Comparison of ENCODE assay signal across 8 cellular contexts in the genomic region with DNA sequence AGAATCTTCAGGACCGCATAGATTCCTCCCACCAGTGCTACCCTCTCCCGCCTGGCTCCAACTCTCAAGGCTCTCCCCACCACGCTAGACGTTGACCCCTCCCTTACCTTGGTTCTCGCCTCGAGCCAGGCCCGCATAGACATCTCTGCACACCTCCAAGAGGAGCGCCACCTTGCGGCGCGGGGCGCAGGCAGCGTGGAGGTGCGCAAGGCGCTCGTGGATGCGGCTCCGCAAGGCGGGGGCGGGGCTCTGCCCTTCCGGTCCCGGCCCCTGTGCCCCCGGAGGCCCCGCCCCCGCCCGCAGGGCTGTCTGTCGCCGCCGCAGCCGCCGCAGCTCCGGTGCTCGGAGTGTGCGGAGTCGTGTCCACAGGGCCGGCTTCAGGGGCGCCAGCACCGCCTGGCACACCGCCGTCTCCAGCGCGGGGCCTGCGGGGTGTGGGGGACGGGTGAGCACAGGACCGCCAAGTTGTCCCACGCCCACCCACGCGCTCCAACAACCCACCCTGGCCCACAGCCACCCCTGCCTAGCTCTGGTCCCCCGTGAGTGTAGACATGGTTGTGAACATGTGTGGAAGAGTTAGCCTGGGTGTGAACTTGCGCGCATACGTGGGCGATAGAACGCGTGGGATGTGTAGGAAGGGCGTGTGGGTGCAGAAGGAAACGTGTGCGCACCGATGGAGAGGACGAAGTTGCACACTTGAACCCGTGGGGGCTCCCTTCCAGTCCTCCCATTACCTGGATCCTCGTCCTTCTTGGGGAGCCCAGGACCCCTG. TPM values are rescaled to one million over a fixed set of nuclear protein-coding genes. Genes with fewer than 3 reads are reported as not detected.
DNase-seq lines count a peak whose midpoint lies in the region; ATAC-seq, FAIRE-seq and TF ChIP-seq lines count a peak whose summit lies in the region.

No MANE protein-coding gene starts in this region.

- no peak overlapping the region for H2BK20ac ChIP-seq in IMR-90 (ENCODE audit: low read depth, low read length)

- DNase-seq in AG09309 (ENCODE audit: low read depth) (no peak), IMR-90 (peak; percentile 45), cardiac fibroblast (ENCODE audit: low read depth in 2 of 2) (peak; percentile 50 to 68), keratinocyte (ENCODE audit: low read depth, low spot score) (no peak)
- peak; percentile 83 to 96 (median 89) for DNase-seq in activated CD4-positive, CD25-positive, alpha-beta regulatory T cell (lab: John Stamatoyannopoulos, UW)
- DNase-seq in stimulated activated CD4-positive, alpha-beta T cell treated with anti-CD3 and anti-CD28 coated beads, Interleukin-15, amount 100 ng/mL, for 24 hours: peak; percentile 96

- peaks cover 7% of the 10 kb centered on the region for H3K9me1 ChIP-seq in IMR-90 (ENCODE audit: insufficient read depth, low read length)
- H3K9me1 ChIP-seq in keratinocyte (ENCODE audit: control insufficient read depth, extremely low read depth, insufficient read depth, low read length): no peaks in the 10 kb centered on the region

- H2AFZ ChIP-seq in IMR-90 (replicated peaks; ENCODE audit: low read length, poor library complexity) (peak overlapping the region; percentile 92), keratinocyte (ENCODE audit: control insufficient read depth, low read length) (peak overlapping the region; percentile 58)

- POLR2A ChIA-PET in IMR-90 (lab: Charles Lee; ENCODE audit: unreplicated experiment): no interaction called here

- peak overlapping the region; percentile 72; the same call in 1 of the 2 replicates for H3K14ac ChIP-seq in IMR-90 (replicated peaks; ENCODE audit: low read depth, low read length)

- CTCF ChIA-PET in IMR-90 (lab: Yijun Ruan, JAX): no interaction called here

- no peaks in the 10 kb centered on the region for H3K9me3 ChIP-seq in IMR-90 (ENCODE audit: control insufficient read depth, insufficient read depth, low read length)
- H3K9me3 ChIP-seq in keratinocyte (ENCODE audit: control insufficient read depth, low read depth, low read length): no peaks in the 10 kb centered on the region

- ATAC-seq in GM19438 (IDR thresholded peaks at IDR 0.05; ENCODE audit: low read depth, unreplicated experiment): peak; percentile 80
- peak; percentile 96 for ATAC-seq in IMR-90 (ENCODE audit: low read depth)
- no peak for ATAC-seq in HG02884 (IDR thresholded peaks at IDR 0.05; ENCODE audit: unreplicated experiment)

- H4K20me1 ChIP-seq in IMR-90 (ENCODE audit: insufficient read depth, low read length): no peaks in the 10 kb centered on the region
- no peaks in the 10 kb centered on the region for H4K20me1 ChIP-seq in keratinocyte (ENCODE audit: control insufficient read depth, extremely low read depth, insufficient read depth, low read length)

- in situ Hi-C loops in IMR-90 (cut with MboI; ENCODE audit: low sequenced_read_pairs): no loop called here

- no peak overlapping the region for H2BK5ac ChIP-seq in IMR-90 (ENCODE audit: low read depth, low read length, poor library complexity, severe bottlenecking)

- H4K5ac ChIP-seq in IMR-90 (ENCODE audit: low read depth, low read length): peak overlapping the region; percentile 30

- no peak overlapping the region for H3K23ac ChIP-seq in IMR-90 (ENCODE audit: low read depth, low read length)

- peak overlapping the region; percentile 15 to 79; a peak in 3 of 4 replicates for H4K8ac ChIP-seq in IMR-90 (ENCODE audit: low read depth in 2 of 2, low read length in 2 of 2)

- H2AK9ac ChIP-seq in IMR-90 (replicated peaks; ENCODE audit: low read depth, low read length, poor library complexity): peak overlapping the region; percentile 74

- no peak overlapping the region for H2BK120ac ChIP-seq in IMR-90 (ENCODE audit: low read depth, low read length)

- no peak for TF ChIP-seq POLR2A in IMR-90 (IDR thresholded peaks at IDR 0.05; ENCODE audit: low read depth, low read length)

- H4K91ac ChIP-seq in IMR-90 (ENCODE audit: insufficient read depth, low read depth, low read length): peak overlapping the region; percentile 2; the same call in 1 of the 2 replicates

- no peaks in the 10 kb centered on the region for H3K79me1 ChIP-seq in IMR-90 (ENCODE audit: low read depth in 1 of 2, low read length in 2 of 2)

- TF ChIP-seq RAD21 in IMR-90 (IDR thresholded peaks at IDR 0.05; ENCODE audit: low read length): peak; percentile 55

- TF ChIP-seq CTCF in AG09309 (IDR thresholded peaks at IDR 0.05; ENCODE audit: control insufficient read depth, insufficient read depth, low read depth, low read length, missing control alignments): peak; percentile 77
- TF ChIP-seq CTCF in IMR-90 (conservative IDR thresholded peaks at IDR 0.05; ENCODE audit: low read depth, low read length): peak; percentile 65
- peak; percentile 71 for TF ChIP-seq CTCF in cardiac fibroblast (IDR thresholded peaks at IDR 0.05; ENCODE audit: low read depth, low read length)
- peak; percentile 57 to 89 (median 77) for TF ChIP-seq CTCF in keratinocyte (optimal IDR thresholded peaks at IDR 0.05 in 1 of 3, IDR thresholded peaks at IDR 0.05 in 1 of 3, conservative IDR thresholded peaks at IDR 0.05 in 1 of 3; ENCODE audit: extremely low read depth in 1 of 3, insufficient read depth in 2 of 3, low read length in 3 of 3)

- BruUV-seq in IMR-90 (replicated peaks; lab: Mats Ljungman, UMichigan): no TSS peak

- intact Hi-C loops in IMR-90 (cut with micrococcal nuclease): no loop called here

- FAIRE-seq in keratinocyte (lab: Jason Lieb, UNC): no peak

- no peak overlapping the region for H3K56ac ChIP-seq in IMR-90 (ENCODE audit: extremely low read depth, insufficient read depth, low read length)

- H3K36me3 ChIP-seq in IMR-90 (ENCODE audit: control insufficient read depth, insufficient read depth, low read length) (no peaks in the 10 kb centered on the region), keratinocyte (ENCODE audit: control insufficient read depth in 2 of 2, extremely low read depth in 1 of 2, insufficient read depth in 2 of 2, low read length in 2 of 2) (no peaks in the 10 kb centered on the region)

- H3K79me2 ChIP-seq in keratinocyte (ENCODE audit: control insufficient read depth, insufficient read depth, low read length): no peaks in the 10 kb centered on the region

- peaks cover 5% of the 10 kb centered on the region; the same call in 1 of the 2 replicates for H3K4me1 ChIP-seq in IMR-90 (ENCODE audit: control insufficient read depth, insufficient read depth, low read length)
- H3K4me1 ChIP-seq in keratinocyte (ENCODE audit: control insufficient read depth, extremely low read depth, insufficient read depth, low read length): peaks cover 14% of the 10 kb centered on the region

- H3K4me3 ChIP-seq in AG09309 (ENCODE audit: control insufficient read depth, low read depth, low read length) (peak overlapping the region; percentile 45), IMR-90 (ENCODE audit: insufficient read depth, low read depth, low read length) (peak overlapping the region; percentile 39), cardiac fibroblast (replicated peaks in 1 of 2; ENCODE audit: low read depth in 2 of 2, low read length in 2 of 2) (peak overlapping the region; percentile 43), keratinocyte (ENCODE audit: control insufficient read depth in 2 of 3, extremely low read depth in 1 of 3, insufficient read depth in 2 of 3, low read depth in 1 of 3, low read length in 3 of 3) (peak overlapping the region in 2 of 3 experiments; percentile 13 to 66)

- no peak overlapping the region for H3K18ac ChIP-seq in IMR-90 (ENCODE audit: low read depth, low read length)

- H3K27me3 ChIP-seq in IMR-90 (ENCODE audit: control insufficient read depth, insufficient read depth, low read length) (no peaks in the 10 kb centered on the region), keratinocyte (ENCODE audit: control insufficient read depth, extremely low read depth, insufficient read depth, low read length) (no peaks in the 10 kb centered on the region)

- 0% methylated on average over 4 of the region's 62 CpGs; no CpG with 5 or more reads in 1 of the 2 experiments for WGBS in IMR-90 (ENCODE audit: extremely low coverage in 2 of 2, insufficient read length in 1 of 2), 2 experiments

- H2BK15ac ChIP-seq in IMR-90 (ENCODE audit: low read depth, low read length): no peak overlapping the region

- H3K27ac ChIP-seq in IMR-90 (ENCODE audit: insufficient read depth, low read length) (no peak overlapping the region), keratinocyte (ENCODE audit: control insufficient read depth, insufficient read depth, low read length) (no peak overlapping the region)

- peak overlapping the region; percentile 69; the same call in 1 of the 2 replicates for H3K4ac ChIP-seq in IMR-90 (ENCODE audit: low read depth, low read length)

- H3K4me2 ChIP-seq in IMR-90 (ENCODE audit: low read depth, low read length) (peak overlapping the region; percentile 91), keratinocyte (ENCODE audit: control insufficient read depth, extremely low read depth, insufficient read depth, low read depth, low read length) (peak overlapping the region; percentile 85)

- dilution Hi-C loops in IMR-90 (cut with HindIII; ENCODE audit: low sequenced_read_pairs, unreplicated experiment) (no loop called here), keratinocyte (cut with MboI; ENCODE audit: extremely low pct_ligation_motif_present, low sequenced_read_pairs) (no loop called here)

- H3K9ac ChIP-seq in IMR-90 (ENCODE audit: low read depth, low read length): no peak overlapping the region
- peak overlapping the region; percentile 37 for H3K9ac ChIP-seq in keratinocyte (ENCODE audit: control insufficient read depth, extremely low read depth, insufficient read depth, low read length)

- peak overlapping the region; percentile 88 for H2AK5ac ChIP-seq in IMR-90 (ENCODE audit: low read depth, low read length)

RNA-seq across cellular contexts. Expression of a gene that starts 8.1 kb away (rescaled TPM):
- 0.72 and 0.83 TPM in 2 replicates for total RNA-seq in IMR-90 (2012; rRNA removed)
- polyA plus RNA-seq in IMR-90 (2012; rRNA removed) (1.2 and 1.9 TPM in 2 replicates), keratinocyte (3.2 to 6.3 TPM (median 4.3 TPM) in 3 replicates)
- 1.00 and 1.0 TPM in 2 replicates for polyA plus RNA-seq in IMR-90 (2012; cell fraction: cytosol; rRNA removed)
- polyA plus RNA-seq in IMR-90 (2012; cell fraction: nucleus; rRNA removed; ENCODE audit: low replicate concordance): 1.5 and 1.7 TPM in 2 replicates
- polyA plus RNA-seq in keratinocyte (2011; ENCODE audit: low read depth): 1.1 TPM
- polyA plus RNA-seq in keratinocyte (2011; cell fraction: cytosol; rRNA removed): 2.9 and 4.0 TPM in 2 replicates
- polyA plus RNA-seq in keratinocyte (2011; cell fraction: nucleus; rRNA removed): 3.6 and 4.3 TPM in 2 replicates
- 2.2 and 5.0 TPM in 2 replicates for polyA plus RNA-seq in keratinocyte (2012; ENCODE audit: low replicate concordance)
- 2.9 to 9.5 TPM (median 3.2 TPM) in 3 replicates for polyA minus RNA-seq in keratinocyte
- polyA minus RNA-seq in keratinocyte (2011; cell fraction: cytosol; rRNA and poly(A)+ RNA removed): 1.3 TPM
- polyA minus RNA-seq in keratinocyte (2011; cell fraction: nucleus; rRNA and poly(A)+ RNA removed): 1.3 and 2.3 TPM in 2 replicates

RNA-seq across cellular contexts. Expression of a gene that starts 20.2 kb away (rescaled TPM):
- 316 and 429 TPM in 2 replicates for total RNA-seq in IMR-90 (2012; rRNA removed)
- 277 and 280 TPM in 2 replicates for polyA plus RNA-seq in IMR-90 (2012; rRNA removed)
- 159 and 260 TPM in 2 replicates for polyA plus RNA-seq in IMR-90 (2012; cell fraction: cytosol; rRNA removed)
- 202 and 318 TPM in 2 replicates for polyA plus RNA-seq in IMR-90 (2012; cell fraction: nucleus; rRNA removed; ENCODE audit: low replicate concordance)
- 144 to 343 TPM (median 308 TPM) in 3 replicates for polyA plus RNA-seq in keratinocyte
- polyA plus RNA-seq in keratinocyte (2011; ENCODE audit: low read depth): 166 TPM
- 208 and 259 TPM in 2 replicates for polyA plus RNA-seq in keratinocyte (2011; cell fraction: cytosol; rRNA removed)
- 347 and 351 TPM in 2 replicates for polyA plus RNA-seq in keratinocyte (2011; cell fraction: nucleus; rRNA removed)
- polyA plus RNA-seq in keratinocyte (2012; ENCODE audit: low replicate concordance): 163 and 328 TPM in 2 replicates
- 254 to 505 TPM (median 341 TPM) in 3 replicates for polyA minus RNA-seq in keratinocyte
- 170 TPM for polyA minus RNA-seq in keratinocyte (2011; cell fraction: cytosol; rRNA and poly(A)+ RNA removed)
- 135 and 210 TPM in 2 replicates for polyA minus RNA-seq in keratinocyte (2011; cell fraction: nucleus; rRNA and poly(A)+ RNA removed)

RNA-seq across cellular contexts. Expression of a gene that starts 29.4 kb away (rescaled TPM):
- 37.5 and 43.0 TPM in 2 replicates for total RNA-seq in IMR-90 (2012; rRNA removed)
- polyA plus RNA-seq in IMR-90 (2012; rRNA removed): 50.0 and 53.8 TPM in 2 replicates
- polyA plus RNA-seq in IMR-90 (2012; cell fraction: cytosol; rRNA removed): 40.9 and 52.4 TPM in 2 replicates
- 123 and 126 TPM in 2 replicates for polyA plus RNA-seq in IMR-90 (2012; cell fraction: nucleus; rRNA removed; ENCODE audit: low replicate concordance)
- polyA plus RNA-seq in keratinocyte: 46.6 to 57.4 TPM (median 47.6 TPM) in 3 replicates
- 16.6 TPM for polyA plus RNA-seq in keratinocyte (2011; ENCODE audit: low read depth)
- polyA plus RNA-seq in keratinocyte (2011; cell fraction: cytosol; rRNA removed): 38.8 and 56.8 TPM in 2 replicates
- 76.7 and 81.9 TPM in 2 replicates for polyA plus RNA-seq in keratinocyte (2011; cell fraction: nucleus; rRNA removed)
- polyA plus RNA-seq in keratinocyte (2012; ENCODE audit: low replicate concordance): 36.7 and 46.8 TPM in 2 replicates
- 36.1 to 57.7 TPM (median 40.9 TPM) in 3 replicates for polyA minus RNA-seq in keratinocyte
- polyA minus RNA-seq in keratinocyte (2011; cell fraction: cytosol; rRNA and poly(A)+ RNA removed): 38.6 TPM
- polyA minus RNA-seq in keratinocyte (2011; cell fraction: nucleus; rRNA and poly(A)+ RNA removed): 12.7 and 19.2 TPM in 2 replicates

RNA-seq across cellular contexts. Expression of a gene that starts 29.7 kb away (rescaled TPM):
- total RNA-seq in IMR-90 (2012; rRNA removed): 6.4 and 7.5 TPM in 2 replicates
- polyA plus RNA-seq in IMR-90 (2012; rRNA removed) (25.5 and 36.2 TPM in 2 replicates), keratinocyte (12.3 to 14.4 TPM (median 13.7 TPM) in 3 replicates)
- 34.5 and 35.8 TPM in 2 replicates for polyA plus RNA-seq in IMR-90 (2012; cell fraction: cytosol; rRNA removed)
- 11.9 and 21.6 TPM in 2 replicates for polyA plus RNA-seq in IMR-90 (2012; cell fraction: nucleus; rRNA removed; ENCODE audit: low replicate concordance)
- 14.5 TPM for polyA plus RNA-seq in keratinocyte (2011; ENCODE audit: low read depth)
- 7.5 and 18.5 TPM in 2 replicates for polyA plus RNA-seq in keratinocyte (2011; cell fraction: cytosol; rRNA removed)
- 8.7 and 14.6 TPM in 2 replicates for polyA plus RNA-seq in keratinocyte (2011; cell fraction: nucleus; rRNA removed)
- polyA plus RNA-seq in keratinocyte (2012; ENCODE audit: low replicate concordance): 21.0 and 22.2 TPM in 2 replicates
- 1.6 to 5.7 TPM (median 3.0 TPM) in 3 replicates for polyA minus RNA-seq in keratinocyte
- polyA minus RNA-seq in keratinocyte (2011; cell fraction: cytosol; rRNA and poly(A)+ RNA removed): 13.8 TPM
- polyA minus RNA-seq in keratinocyte (2011; cell fraction: nucleus; rRNA and poly(A)+ RNA removed): 2.9 and 5.1 TPM in 2 replicates

RNA-seq across cellular contexts. Expression of a gene that starts 38.4 kb away (rescaled TPM):
- 15.0 and 15.6 TPM in 2 replicates for total RNA-seq in IMR-90 (2012; rRNA removed)
- polyA plus RNA-seq in IMR-90 (2012; rRNA removed): 62.1 and 62.3 TPM in 2 replicates
- polyA plus RNA-seq in IMR-90 (2012; cell fraction: cytosol; rRNA removed): 91.1 and 125 TPM in 2 replicates
- 56.4 and 61.3 TPM in 2 replicates for polyA plus RNA-seq in IMR-90 (2012; cell fraction: nucleus; rRNA removed; ENCODE audit: low replicate concordance)
- polyA plus RNA-seq in keratinocyte: 64.9 to 85.5 TPM (median 72.1 TPM) in 3 replicates
- 32.1 TPM for polyA plus RNA-seq in keratinocyte (2011; ENCODE audit: low read depth)
- 46.8 and 72.4 TPM in 2 replicates for polyA plus RNA-seq in keratinocyte (2011; cell fraction: cytosol; rRNA removed)
- polyA plus RNA-seq in keratinocyte (2011; cell fraction: nucleus; rRNA removed): 40.6 and 53.7 TPM in 2 replicates
- polyA plus RNA-seq in keratinocyte (2012; ENCODE audit: low replicate concordance): 87.0 and 145 TPM in 2 replicates
- polyA minus RNA-seq in keratinocyte: 48.7 to 107 TPM (median 62.3 TPM) in 3 replicates
- polyA minus RNA-seq in keratinocyte (2011; cell fraction: cytosol; rRNA and poly(A)+ RNA removed): 51.2 TPM
- 10.2 and 16.0 TPM in 2 replicates for polyA minus RNA-seq in keratinocyte (2011; cell fraction: nucleus; rRNA and poly(A)+ RNA removed)

Comparison
In these comparisons a context has a peak if more than half of its experiments do, and no peak if none do; other contexts are left out.
1. DNase-seq: peak in IMR-90 (single experiment), activated CD4-positive, CD25-positive, alpha-beta regulatory T cell (4 of 4), cardiac fibroblast (2 of 2) and stimulated activated CD4-positive, alpha-beta T cell treated with anti-CD3 and anti-CD28 coated beads, Interleukin-15, amount 100 ng/mL, for 24 hours (single experiment); none in AG09309 (single experiment) and keratinocyte (single experiment).
2. Peak in every context shown above with its lines, with median percentiles within 50 percentile points of each other: H3K4me3 ChIP-seq and CTCF ChIP-seq.